Comparison of ENCODE assay signal across 1 cellular context in the genomic region with DNA sequence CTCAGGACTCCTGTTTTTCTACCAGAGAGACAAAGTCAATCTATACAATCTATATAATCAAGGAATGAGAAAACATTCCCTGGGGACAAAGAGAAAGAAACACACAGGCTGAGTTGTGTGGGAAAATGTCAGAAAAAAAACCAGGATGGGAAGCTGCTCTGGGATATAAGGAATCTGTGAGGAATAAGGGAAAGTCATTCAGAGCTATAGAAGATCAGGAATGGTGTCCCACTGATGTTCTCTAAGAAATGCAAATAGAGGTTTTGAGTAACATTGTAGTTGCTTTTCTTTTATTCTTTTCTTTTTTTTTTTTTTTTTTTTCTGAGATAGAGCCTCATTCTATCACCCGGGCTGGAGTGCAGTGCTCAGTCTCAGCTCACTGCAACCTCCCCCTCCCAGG.
TF ChIP-seq lines count a peak whose summit lies in the region.

No MANE protein-coding gene starts in this region.

TF ChIP-seq in A549, 52 proteins besides CTCF, POLR2A, EP300 and RAD21 (continued from another document):
- TF ChIP-seq, protein P1, sequence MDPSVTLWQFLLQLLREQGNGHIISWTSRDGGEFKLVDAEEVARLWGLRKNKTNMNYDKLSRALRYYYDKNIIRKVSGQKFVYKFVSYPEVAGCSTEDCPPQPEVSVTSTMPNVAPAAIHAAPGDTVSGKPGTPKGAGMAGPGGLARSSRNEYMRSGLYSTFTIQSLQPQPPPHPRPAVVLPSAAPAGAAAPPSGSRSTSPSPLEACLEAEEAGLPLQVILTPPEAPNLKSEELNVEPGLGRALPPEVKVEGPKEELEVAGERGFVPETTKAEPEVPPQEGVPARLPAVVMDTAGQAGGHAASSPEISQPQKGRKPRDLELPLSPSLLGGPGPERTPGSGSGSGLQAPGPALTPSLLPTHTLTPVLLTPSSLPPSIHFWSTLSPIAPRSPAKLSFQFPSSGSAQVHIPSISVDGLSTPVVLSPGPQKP (IDR thresholded peaks at IDR 0.05; ENCODE audit: low read depth, low read length) = no peak
- no peak for TF ChIP-seq RNF2 (IDR thresholded peaks at IDR 0.05; ENCODE audit: borderline replicate concordance, low read depth)
- TF ChIP-seq, protein P2, sequence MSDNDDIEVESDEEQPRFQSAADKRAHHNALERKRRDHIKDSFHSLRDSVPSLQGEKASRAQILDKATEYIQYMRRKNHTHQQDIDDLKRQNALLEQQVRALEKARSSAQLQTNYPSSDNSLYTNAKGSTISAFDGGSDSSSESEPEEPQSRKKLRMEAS (IDR thresholded peaks at IDR 0.05) = no peak
